In the genomic region with DNA sequence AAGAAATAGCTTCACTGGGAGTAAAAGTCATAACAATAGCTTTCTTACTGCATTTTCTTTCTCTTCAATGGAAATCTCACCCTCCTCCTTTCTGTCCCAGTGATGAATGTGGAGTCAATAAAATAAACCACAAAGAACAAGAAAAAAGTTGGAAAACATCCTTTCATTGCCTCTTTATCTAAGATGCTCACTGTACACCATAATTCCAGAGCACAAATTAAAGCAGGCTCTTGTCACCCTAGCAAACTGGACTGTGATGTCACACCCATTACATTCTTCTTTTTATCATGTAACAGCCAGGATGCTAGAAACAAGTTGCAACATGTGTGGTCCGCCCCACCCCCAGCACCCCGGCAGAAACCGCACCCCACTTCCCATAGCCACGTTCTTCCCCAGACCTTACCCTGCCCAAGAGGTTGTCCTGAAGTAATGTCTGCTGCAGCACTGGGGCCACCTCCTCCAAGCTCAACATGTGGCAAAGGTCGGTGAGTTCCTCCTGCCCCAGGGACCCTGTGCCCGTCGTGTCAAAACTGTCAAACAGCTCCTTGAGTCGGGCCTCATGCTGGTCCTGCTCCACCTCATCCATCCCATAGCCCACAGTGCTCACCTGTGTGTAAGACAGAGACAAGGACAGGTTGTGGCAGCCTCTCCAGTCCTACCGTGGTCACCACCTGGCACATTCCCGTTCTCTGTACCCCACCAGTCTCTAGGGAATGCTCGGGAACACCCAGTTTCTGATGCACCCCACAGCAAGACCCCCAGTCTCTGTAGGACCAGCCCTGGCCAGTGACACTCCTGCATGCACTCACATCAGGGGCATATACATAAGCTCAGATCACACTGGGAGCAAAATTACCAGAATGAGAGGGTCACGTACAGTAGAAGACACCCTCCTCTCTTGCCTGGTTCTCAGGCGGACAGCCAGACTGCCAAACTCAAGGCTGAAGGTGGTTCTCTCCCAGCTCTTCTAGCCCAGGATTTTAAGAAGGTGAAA, we compare ENCODE assay signal across 9 cellular contexts. TPM values are rescaled to one million over a fixed set of nuclear protein-coding genes. Genes with fewer than 3 reads are reported as not detected.
DNase-seq lines count a peak whose midpoint lies in the region; ATAC-seq and TF ChIP-seq lines count a peak whose summit lies in the region.
"Had no signal": no experiment of that assay in that cellular context is flagged by ENCODE, and none has a peak within 500 bp of the region (broad histone marks: within the 10 kb centered on the region; RNA-seq: fewer than 3 reads in every experiment).

No MANE protein-coding gene starts in this region.

- H3K9me3 Mint-ChIP-seq in activated CD4-positive, alpha-beta T cell treated with anti-CD3 and anti-CD28 coated beads, Interleukin-2, amount 10 ng/mL, durations not matched to agents 7 days and 5 days = peaks cover 4% of the 10 kb centered on the region

- H3K27ac ChIP-seq in foreskin keratinocyte (no peak overlapping the region), testis (no peak overlapping the region)

- POLR2A ChIA-PET in activated CD4-positive, alpha-beta T cell treated with anti-CD3 and anti-CD28 coated beads, Interleukin-2, amount 10 ng/mL, durations not matched to agents 7 days and 5 days (lab: Charles Lee) = interaction anchor here (0.6 kb wide), 1 partner anchor 53 kb away, joined by 3 read pairs; no protein-coding TSS in a partner anchor

- TF ChIP-seq CTCF in foreskin keratinocyte (conservative IDR thresholded peaks at IDR 0.05) = no peak
- no peak for TF ChIP-seq CTCF in testis (IDR thresholded peaks at IDR 0.05)

- H3K27me3 ChIP-seq in foreskin keratinocyte = no peaks in the 10 kb centered on the region
- no peaks in the 10 kb centered on the region for H3K27me3 ChIP-seq in testis

- no peak for TF ChIP-seq POLR2A in testis (IDR thresholded peaks at IDR 0.05)

- CTCF ChIA-PET in activated CD4-positive, alpha-beta T cell treated with anti-CD3 and anti-CD28 coated beads, Interleukin-2, amount 10 ng/mL, durations not matched to agents 7 days and 5 days (lab: Charles Lee) = interaction anchor here (0.8 to 2.4 kb wide), 11 partner anchors 9 to 299 kb away, joined by 3 to 8 read pairs (median 5); a partner anchor contains a TSS

- DNase-seq in stimulated activated CD4-positive, alpha-beta T cell treated with anti-CD3 and anti-CD28 coated beads, Interleukin-15, amount 100 ng/mL, for 24 hours = peak; percentile 56
- no peak for DNase-seq in stimulated activated CD4-positive, alpha-beta T cell treated with anti-CD3 and anti-CD28 coated beads, Interleukin-4, amount 100 ng/mL, for 1 hour
- peak; percentile 76 for DNase-seq in activated CD4-positive, alpha-beta T cell treated with anti-CD3 and anti-CD28 coated beads, Interleukin-2, amount 10 ng/mL, durations not matched to agents 7 days and 5 days
- DNase-seq in foreskin keratinocyte (no peak), ureter (ENCODE audit: low spot score) (peak; percentile 65), COR-L47 (lab: John Stamatoyannopoulos, UW) (no peak), Ammon's horn (ENCODE audit: low spot score) (no peak), testis (no peak)

- H3K27me3 Mint-ChIP-seq in activated CD4-positive, alpha-beta T cell treated with anti-CD3 and anti-CD28 coated beads, Interleukin-2, amount 10 ng/mL, durations not matched to agents 7 days and 5 days = no peaks in the 10 kb centered on the region

- 70 to 85% methylated on average over 13 of the region's 13 CpGs for WGBS in testis, 2 donors

- peak; percentile 65 for ATAC-seq in foreskin keratinocyte

- H3K4me3 ChIP-seq in testis = no peak overlapping the region

- H3K4me3 Mint-ChIP-seq in activated CD4-positive, alpha-beta T cell treated with anti-CD3 and anti-CD28 coated beads, Interleukin-2, amount 10 ng/mL, durations not matched to agents 7 days and 5 days = peak overlapping the region; percentile 66

- intact Hi-C loops in testis (cut with DNase I; ENCODE audit: low total_unique reads) = no loop called here

- H3K27ac Mint-ChIP-seq in activated CD4-positive, alpha-beta T cell treated with anti-CD3 and anti-CD28 coated beads, Interleukin-2, amount 10 ng/mL, durations not matched to agents 7 days and 5 days = peak overlapping the region; percentile 89

- H3K4me1 ChIP-seq in foreskin keratinocyte (peaks cover 16% of the 10 kb centered on the region), testis (no peaks in the 10 kb centered on the region)

- peaks cover 79% of the 10 kb centered on the region for H3K4me1 Mint-ChIP-seq in activated CD4-positive, alpha-beta T cell treated with anti-CD3 and anti-CD28 coated beads, Interleukin-2, amount 10 ng/mL, durations not matched to agents 7 days and 5 days

- no peaks in the 10 kb centered on the region for H3K9me3 ChIP-seq in testis

- no peaks in the 10 kb centered on the region for H3K36me3 ChIP-seq in testis (ENCODE audit: low read depth, missing control alignments)

- H3K36me3 Mint-ChIP-seq in activated CD4-positive, alpha-beta T cell treated with anti-CD3 and anti-CD28 coated beads, Interleukin-2, amount 10 ng/mL, durations not matched to agents 7 days and 5 days (ENCODE audit: low read depth) = peaks cover 61% of the 10 kb centered on the region

RNA-seq across cellular contexts. Expression of a gene that starts 9.2 kb away (rescaled TPM):
- total RNA-seq in activated CD4-positive, alpha-beta T cell treated with anti-CD3 and anti-CD28 coated beads, Interleukin-2, amount 10 ng/mL, durations not matched to agents 7 days and 5 days = 10 to 100 TPM; 94.5 to 95.2 TPM
- total RNA-seq in foreskin keratinocyte (29.6 and 29.7 TPM in 2 replicates), ureter (39.5 TPM), testis (10 to 100 TPM in 1 of 2 donors, 1 to 10 TPM in 1; 9.3 to 16.5 TPM)
- polyA plus RNA-seq in foreskin keratinocyte (4.2 and 5.9 TPM in 2 replicates), testis (ENCODE audit: insufficient read depth, low read depth, low replicate concordance) (4.4 TPM)

RNA-seq across cellular contexts. Expression of a gene that starts 50.1 kb away (rescaled TPM):
- total RNA-seq in activated CD4-positive, alpha-beta T cell treated with anti-CD3 and anti-CD28 coated beads, Interleukin-2, amount 10 ng/mL, durations not matched to agents 7 days and 5 days = not detected
- not detected in 2 replicates for total RNA-seq in foreskin keratinocyte
- not detected in 2 replicates for polyA plus RNA-seq in foreskin keratinocyte
- total RNA-seq in ureter = not detected
- total RNA-seq in testis = under 1 TPM in 1 of 2 donors, not detected in 1; 0.37 TPM
- 3.0 TPM for polyA plus RNA-seq in testis (ENCODE audit: insufficient read depth, low read depth, low replicate concordance)
- total RNA-seq: temporal lobe had no signal

Comparison
In these comparisons a context has a peak if more than half of its experiments do, and no peak if none do; other contexts are left out.
1. DNase-seq: peak in stimulated activated CD4-positive, alpha-beta T cell treated with anti-CD3 and anti-CD28 coated beads, Interleukin-15, amount 100 ng/mL, for 24 hours (single experiment), activated CD4-positive, alpha-beta T cell treated with anti-CD3 and anti-CD28 coated beads, Interleukin-2, amount 10 ng/mL, durations not matched to agents 7 days and 5 days (single experiment) and ureter (single experiment); none in stimulated activated CD4-positive, alpha-beta T cell treated with anti-CD3 and anti-CD28 coated beads, Interleukin-4, amount 100 ng/mL, for 1 hour (single experiment), foreskin keratinocyte (0 of 2), COR-L47 (single experiment), Ammon's horn (single experiment) and testis (single experiment).